8 cellular contexts compared by ENCODE assay signal in the genomic region with DNA sequence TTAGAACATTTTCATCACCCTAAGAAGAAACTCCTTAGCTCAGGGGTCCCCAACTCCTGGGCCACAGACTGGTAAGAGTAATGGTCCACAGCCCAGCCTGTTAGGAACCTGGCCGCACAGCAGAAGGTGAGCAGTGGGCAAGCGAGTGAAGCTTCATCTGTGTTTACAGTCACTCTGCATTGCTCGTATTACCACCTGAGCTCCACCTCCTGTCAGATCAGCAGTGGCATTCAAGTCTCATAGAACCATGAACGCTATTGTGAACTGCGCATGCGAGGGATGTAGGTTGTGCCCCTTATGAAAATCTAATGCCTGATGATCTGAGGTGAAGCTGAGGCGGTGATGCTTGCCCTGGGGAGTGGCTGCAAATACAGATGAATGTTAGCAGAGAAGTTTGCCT.
"Had no signal": no experiment of that assay in that cellular context is flagged by ENCODE, and none has a peak within 500 bp of the region (broad histone marks: within the 10 kb centered on the region; RNA-seq: fewer than 3 reads in every experiment).

No MANE protein-coding gene starts in this region.

- H3K27ac ChIP-seq: HL-60, KMS-11 had no signal

- DNase-seq: IMR-90, KBM-7, KG1 had no signal

- H3K4me2 ChIP-seq: KMS-11 had no signal

- H3K27ac Mint-ChIP-seq: IgD-negative memory B cell had no signal

- H3K4me1 Mint-ChIP-seq: IgD-negative memory B cell had no signal

- H3K9ac ChIP-seq: KMS-11 had no signal

- H3K4me3 Mint-ChIP-seq: IgD-negative memory B cell had no signal

- FAIRE-seq: HepG2, HTR-8/SVneo had no signal

- ATAC-seq: HepG2 had no signal
